In genomic region chr18:6313427-6313826, GRCh38 we compare ENCODE assay signal across 23 cellular contexts.
"Had no signal": no experiment of that assay in that cellular context is flagged by ENCODE, and none has a peak within 500 bp of the region (broad histone marks: within the 10 kb centered on the region; RNA-seq: fewer than 3 reads in every experiment).

No MANE protein-coding gene starts in this region.

- H3K4me1 ChIP-seq: SJSA1 had no signal

- H3K36me3 ChIP-seq: SJSA1 had no signal

- H3K4me3 ChIP-seq: K562, SJSA1, SK-N-MC had no signal

- H3K27me3 ChIP-seq: SJSA1 had no signal

- H3K4me2 ChIP-seq: KMS-11 had no signal

- H3K9me3 ChIP-seq: SJSA1 had no signal

- ATAC-seq: K562 had no signal

- FAIRE-seq: K562, RCC 7860 had no signal

- H3K27ac ChIP-seq: KMS-11, SJSA1, SK-N-MC had no signal

- DNase-seq: Kasumi-1, MM.1S, NCI-H1092 treated with DMSO at 0.1 percent for 48 hours, NCI-H1436, NCI-H187, NCI-H2029, NCI-H2081 treated with DMSO at 0.1 percent for 48 hours, NCI-H2171, NCI-H226, NCI-H446, NCI-H510A, NCI-H524 treated with DMSO at 0.1 percent for 48 hours, NCI-H69, NCI-H774, OCI-M1, Right ventricle myocardium superior, RPMI8226, SIG-M5 had no signal
